Comparison of ENCODE assay signal across 8 cellular contexts in the genomic region with DNA sequence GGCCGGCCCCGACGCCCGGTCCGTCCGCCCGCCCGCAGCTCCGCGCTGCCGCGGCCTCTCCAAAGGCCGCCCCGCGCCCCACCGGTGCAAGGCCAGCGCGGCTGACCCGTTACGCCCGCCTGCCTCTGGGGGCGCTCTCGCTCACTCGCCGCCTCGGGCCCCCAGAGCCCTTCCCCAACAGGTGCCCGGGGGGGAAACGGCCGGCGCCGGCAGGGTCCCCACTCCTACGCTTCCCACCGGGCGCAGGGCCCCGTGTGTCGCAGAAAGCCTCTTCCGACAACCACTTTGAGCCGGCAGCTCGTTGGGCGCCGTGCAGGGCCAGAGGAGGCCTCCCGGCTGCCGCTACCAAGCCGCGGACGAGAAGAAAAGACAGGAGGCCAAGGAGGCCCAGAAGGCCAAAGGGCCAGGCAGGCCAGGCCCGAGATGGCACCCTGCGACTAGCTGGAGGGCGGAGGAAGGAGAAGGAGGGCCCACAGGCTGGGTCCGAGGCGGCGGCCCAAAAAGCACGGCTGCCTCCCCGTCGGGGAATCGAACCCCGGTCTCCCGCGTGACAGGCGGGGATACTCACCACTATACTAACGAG.
DNase-seq lines count a peak whose midpoint lies in the region; ATAC-seq and TF ChIP-seq lines count a peak whose summit lies in the region.

No MANE protein-coding gene starts in this region.

- H3K27ac Mint-ChIP-seq in endodermal cell, result peak overlapping the region; percentile 35

- H3K36me3 Mint-ChIP-seq in endodermal cell (ENCODE audit: low read depth), result peaks cover 2% of the 10 kb centered on the region

- peak; percentile 35 to 44 for DNase-seq in activated CD4-positive, alpha-beta T cell treated with anti-CD3 and anti-CD28 coated beads for 4 hours
- DNase-seq in endodermal cell (peak; percentile 91), superior temporal gyrus (ENCODE audit: extremely low spot score) (peak; percentile 21), GDM1 (lab: John Stamatoyannopoulos, UW) (no peak)

- no peaks in the 10 kb centered on the region for H4K20me1 ChIP-seq in DOHH2 (ENCODE audit: control insufficient read depth, insufficient read depth, low read depth, low read length)

- H3K27ac ChIP-seq in DOHH2 (ENCODE audit: low read depth, low read length) (no peak overlapping the region), endodermal cell (ENCODE audit: low read depth, low read length) (no peak overlapping the region), muscle layer of colon (ENCODE audit: low read depth, low read length) (no peak overlapping the region)

- no peaks in the 10 kb centered on the region for H3F3A ChIP-seq in DOHH2 (ENCODE audit: control insufficient read depth, insufficient read depth)

- H3K9ac ChIP-seq in endodermal cell (ENCODE audit: extremely low read depth, low read length, poor library complexity, severe bottlenecking), result no peak overlapping the region
- H3K9ac ChIP-seq in muscle layer of colon (ENCODE audit: low read length), result no peak overlapping the region

- peak overlapping the region; percentile 79 for H3K4me2 ChIP-seq in DOHH2 (ENCODE audit: low read length)

- no peaks in the 10 kb centered on the region for H3K9me2 ChIP-seq in DOHH2 (replicated peaks; ENCODE audit: control insufficient read depth, low read length)

- ATAC-seq in HG03097 (IDR thresholded peaks at IDR 0.05; ENCODE audit: low FRiP score, unreplicated experiment) (peak; percentile 35), GM21528 (IDR thresholded peaks at IDR 0.05; ENCODE audit: low FRiP score, unreplicated experiment) (no peak)

- H3K27me3 ChIP-seq in DOHH2 (ENCODE audit: control insufficient read depth, low read length) (peaks cover 22% of the 10 kb centered on the region), endodermal cell (ENCODE audit: control insufficient read depth, insufficient read depth, low read length, poor library complexity, severe bottlenecking) (peaks cover 62% of the 10 kb centered on the region), muscle layer of colon (ENCODE audit: control insufficient read depth in 1 of 2, insufficient read depth in 2 of 2, low read length in 2 of 2) (peaks cover 12 to 23% of the 10 kb centered on the region in 2 donors)

- peak overlapping the region; percentile 79 for H3K4me3 Mint-ChIP-seq in endodermal cell

- no peaks in the 10 kb centered on the region for H3K9me3 ChIP-seq in DOHH2 (ENCODE audit: control insufficient read depth, insufficient read depth, low read length)
- no peaks in the 10 kb centered on the region for H3K9me3 ChIP-seq in endodermal cell (ENCODE audit: control insufficient read depth, low read length)
- no peaks in the 10 kb centered on the region for H3K9me3 ChIP-seq in muscle layer of colon (ENCODE audit: low read length)

- H3K4me1 ChIP-seq in DOHH2 (ENCODE audit: control insufficient read depth, low read length) (peaks cover 5% of the 10 kb centered on the region; the same call in 1 of the 2 replicates), endodermal cell (ENCODE audit: control insufficient read depth, insufficient read depth, low read length) (no peaks in the 10 kb centered on the region), muscle layer of colon (ENCODE audit: insufficient read depth, low read length) (no peaks in the 10 kb centered on the region)

- WGBS in endodermal cell (ENCODE audit: insufficient coverage in 1 of 2, insufficient read length in 1 of 2), 2 experiments, result 0 to 1% methylated on average over 2 to 49 of the region's 61 CpGs

- TF ChIP-seq CTCF in DOHH2 (IDR thresholded peaks at IDR 0.05; ENCODE audit: low read depth, low read length, poor library complexity, severe bottlenecking) (peak; percentile 62), endodermal cell (conservative IDR thresholded peaks at IDR 0.05) (peak; percentile 75)

- H3K4me3 ChIP-seq in DOHH2 (ENCODE audit: low read length) (peak overlapping the region; percentile 90), endodermal cell (ENCODE audit: low read length) (peak overlapping the region; percentile 78), muscle layer of colon (ENCODE audit: low read depth in 1 of 2, low read length in 2 of 2) (peak overlapping the region; percentile 38 to 43)

- H3K9me3 Mint-ChIP-seq in endodermal cell, result peaks cover 3% of the 10 kb centered on the region

- H3K79me2 ChIP-seq in DOHH2 (ENCODE audit: control insufficient read depth, low read length), result no peaks in the 10 kb centered on the region

- H3K36me3 ChIP-seq in DOHH2 (ENCODE audit: control insufficient read depth, low read length) (no peaks in the 10 kb centered on the region), endodermal cell (ENCODE audit: control insufficient read depth, insufficient read depth, low read length) (no peaks in the 10 kb centered on the region), muscle layer of colon (ENCODE audit: insufficient read depth, low read length) (no peaks in the 10 kb centered on the region)

- H3K27me3 Mint-ChIP-seq in endodermal cell (ENCODE audit: insufficient read depth), result peaks cover 57% of the 10 kb centered on the region

- no peaks in the 10 kb centered on the region for H3K4me1 Mint-ChIP-seq in endodermal cell
